In genomic region chr6:53359088-53359842, GRCh38 we compare ENCODE assay signal across 8 cellular contexts. TPM values are rescaled to one million over a fixed set of nuclear protein-coding genes. Genes with fewer than 3 reads are reported as not detected.
DNase-seq lines count a peak whose midpoint lies in the region; ATAC-seq and TF ChIP-seq lines count a peak whose summit lies in the region.

No MANE protein-coding gene starts in this region.

- H3K27ac Mint-ChIP-seq in activated naive CD4-positive, alpha-beta T cell treated with anti-CD3 and anti-CD28 coated beads, Interleukin-2, amount 50 U/mL, for 72 hours: peak overlapping the region; percentile 89 to 98

- CTCF ChIA-PET in HEK293T (lab: Yijun Ruan, JAX): interaction anchor here (0.7 to 1.5 kb wide), 3 partner anchors 10 to 411 kb away, joined by 3 read pairs; no protein-coding TSS in a partner anchor

- POLR2A ChIA-PET in HEK293T (lab: Yijun Ruan, JAX): interaction anchor here (0.6 to 2.6 kb wide), 6 partner anchors 11 to 35 kb away, joined by 3 to 23 read pairs (median 4); partner anchors contain the start of gene ELOVL5

- WGBS in suprapubic skin: 0% methylated on average over 22 of the region's 74 CpGs

- H3K9ac ChIP-seq in SK-N-MC (ENCODE audit: insufficient read length): peak overlapping the region; percentile 98

- ATAC-seq in activated naive CD4-positive, alpha-beta T cell treated with anti-CD3 and anti-CD28 coated beads, Interleukin-2, amount 50 U/mL, for 72 hours: peak; percentile 92 to 93

- TF ChIP-seq POLR2A in suprapubic skin (IDR thresholded peaks at IDR 0.05): peak in 1 of 2 donors; percentile 60

- H3K4me1 ChIP-seq in suprapubic skin: peaks cover 21% of the 10 kb centered on the region

- H3K4me3 ChIP-seq in SK-N-MC (peak overlapping the region; percentile 91), suprapubic skin (peak overlapping the region; percentile 74)

- TF ChIP-seq EP300 in suprapubic skin (IDR thresholded peaks at IDR 0.05): no peak

- DNase-seq in GM04504 (ENCODE audit: low read depth): peak; percentile 93
- DNase-seq in HEK293T (ENCODE audit: extremely low spot score): peak; percentile 92
- peak; percentile 93 for DNase-seq in NAMALWA (ENCODE audit: low spot score)
- no peak for DNase-seq in SK-N-MC (ENCODE audit: low read depth, low spot score)
- DNase-seq in activated naive CD4-positive, alpha-beta T cell treated with anti-CD3 and anti-CD28 coated beads, Interleukin-2, amount 50 U/mL, for 72 hours (ENCODE audit: low spot score in 2 of 2): peak; percentile 92 to 94
- peak; percentile 98 for DNase-seq in globus pallidus (ENCODE audit: low spot score)
- DNase-seq in occipital lobe (lab: John Stamatoyannopoulos, UW): peak; percentile 96
- peak; percentile 94 to 96 for DNase-seq in suprapubic skin (ENCODE audit: low spot score in 2 of 2)

- H3K9me3 ChIP-seq in SK-N-MC (ENCODE audit: low read depth, low read length) (no peaks in the 10 kb centered on the region), suprapubic skin (no peaks in the 10 kb centered on the region)

- peaks cover 0 to 4% of the 10 kb centered on the region in 2 donors for H3K9me3 Mint-ChIP-seq in activated naive CD4-positive, alpha-beta T cell treated with anti-CD3 and anti-CD28 coated beads, Interleukin-2, amount 50 U/mL, for 72 hours

- H3K27me3 ChIP-seq in suprapubic skin: no peaks in the 10 kb centered on the region

- peaks cover 0 to 20% of the 10 kb centered on the region in 2 donors for H3K36me3 Mint-ChIP-seq in activated naive CD4-positive, alpha-beta T cell treated with anti-CD3 and anti-CD28 coated beads, Interleukin-2, amount 50 U/mL, for 72 hours

- TF ChIP-seq CTCF in suprapubic skin (IDR thresholded peaks at IDR 0.05): no peak

- H3K36me3 ChIP-seq in SK-N-MC (ENCODE audit: insufficient read depth, low read length): no peaks in the 10 kb centered on the region
- H3K36me3 ChIP-seq in suprapubic skin: no peaks in the 10 kb centered on the region

- peak overlapping the region; percentile 99 for H3K27ac ChIP-seq in SK-N-MC
- peak overlapping the region; percentile 90 for H3K27ac ChIP-seq in suprapubic skin

TF ChIP-seq in HEK293T, 16 proteins besides CTCF, POLR2A, EP300 and RAD21:
- TF ChIP-seq TARDBP (IDR thresholded peaks at IDR 0.05) (peak; percentile 70; the same call in 1 of the 2 replicates), PKNOX1 (IDR thresholded peaks at IDR 0.05) (peak; percentile 30; the same call in 1 of the 2 replicates), SP1 (IDR thresholded peaks at IDR 0.05) (no peak), L3MBTL2 (conservative IDR thresholded peaks at IDR 0.05) (peak; percentile 73), ARNT (IDR thresholded peaks at IDR 0.05) (no peak), NFRKB (IDR thresholded peaks at IDR 0.05) (no peak), BHLHE40 (IDR thresholded peaks at IDR 0.05; ENCODE audit: borderline replicate concordance) (no peak), LEF1 (IDR thresholded peaks at IDR 0.05; ENCODE audit: borderline replicate concordance) (no peak), FOXK2 (IDR thresholded peaks at IDR 0.05) (no peak), ZNF384 (IDR thresholded peaks at IDR 0.05) (no peak)

RNA-seq across cellular contexts. Expression of gene ELOVL5, which starts 10.5 kb away (rescaled TPM):
- 100 to 1,000 TPM in 1 of 2 donors, 10 to 100 TPM in 1; 84.6 to 134 TPM for total RNA-seq in activated naive CD4-positive, alpha-beta T cell treated with anti-CD3 and anti-CD28 coated beads, Interleukin-2, amount 50 U/mL, for 72 hours
- total RNA-seq in occipital lobe: 54.1 TPM
- 10 to 100 TPM; 39.7 to 84.2 (median 57.4) TPM for total RNA-seq in suprapubic skin
